9 cellular contexts compared by ENCODE assay signal in genomic region chr16:27449434-27450188, GRCh38. TPM values are rescaled to one million over a fixed set of nuclear protein-coding genes. Genes with fewer than 3 reads are reported as not detected.
A peak's percentile ranks its signal among the peaks of the same experiment; 100 is the strongest.
DNase-seq lines count a peak whose midpoint lies in the region; ATAC-seq and TF ChIP-seq lines count a peak whose summit lies in the region.
"Had no signal": no experiment of that assay in that cellular context is flagged by ENCODE, and none has a peak within 500 bp of the region (broad histone marks: within the 10 kb centered on the region; RNA-seq: fewer than 3 reads in every experiment).

No MANE protein-coding gene starts in this region.

- peaks cover 93% of the 10 kb centered on the region for H3K4me1 Mint-ChIP-seq in activated CD8-positive, alpha-beta T cell treated with anti-CD3 and anti-CD28 coated beads for 36 hours (ENCODE audit: low read depth)
- H3K4me1 Mint-ChIP-seq in memory B cell = peaks cover 33% of the 10 kb centered on the region

- no peak overlapping the region for H3K4me3 ChIP-seq in upper lobe of right lung

- DNase-seq in GM10266 (ENCODE audit: extremely low spot score) (peak; percentile 82), memory B cell (ENCODE audit: low spot score in 2 of 2) (peak; percentile 73 to 80), upper lobe of right lung (no peak), OCI-M2 (lab: John Stamatoyannopoulos, UW; ENCODE audit: unreplicated experiment) (no peak), SHP77 (lab: John Stamatoyannopoulos, UW) (no peak), left ventricle myocardium superior (no peak)
- DNase-seq in activated CD8-positive, alpha-beta T cell treated with anti-CD3 and anti-CD28 coated beads for 36 hours = peak; percentile 97

- no peaks in the 10 kb centered on the region for H3K9me3 ChIP-seq in upper lobe of right lung

- H3K27ac ChIP-seq in upper lobe of right lung = no peak overlapping the region
- H3K27ac ChIP-seq: VCaP had no signal

- CTCF ChIA-PET in activated CD8-positive, alpha-beta T cell treated with anti-CD3 and anti-CD28 coated beads for 36 hours (lab: Charles Lee) = interaction anchor here (0.8 to 3.4 kb wide), 8 partner anchors 14 to 294 kb away, joined by 3 to 16 read pairs (median 6); no protein-coding TSS in a partner anchor

- TF ChIP-seq CTCF in GM10266 (IDR thresholded peaks at IDR 0.05; ENCODE audit: control insufficient read depth, insufficient read depth, low read depth, missing control alignments) = no peak
- no peak for TF ChIP-seq CTCF in activated CD8-positive, alpha-beta T cell treated with anti-CD3 and anti-CD28 coated beads for 36 hours (IDR thresholded peaks at IDR 0.05)
- no peak for TF ChIP-seq CTCF in upper lobe of right lung (IDR thresholded peaks at IDR 0.05)

- H3K4me1 ChIP-seq in upper lobe of right lung = peaks cover 18% of the 10 kb centered on the region

- peak; percentile 53 for ATAC-seq in HG02852 (IDR thresholded peaks at IDR 0.05; ENCODE audit: unreplicated experiment)
- peak; percentile 74 for ATAC-seq in activated CD8-positive, alpha-beta T cell treated with anti-CD3 and anti-CD28 coated beads for 36 hours
- peak; percentile 86 for ATAC-seq in memory B cell (ENCODE audit: low read depth)
- ATAC-seq in upper lobe of right lung = peak; percentile 31
- ATAC-seq in left ventricle myocardium superior = no peak

- H3K36me3 ChIP-seq in upper lobe of right lung = no peaks in the 10 kb centered on the region

- H3K9me3 Mint-ChIP-seq in activated CD8-positive, alpha-beta T cell treated with anti-CD3 and anti-CD28 coated beads for 36 hours = peaks cover 27% of the 10 kb centered on the region
- H3K9me3 Mint-ChIP-seq in memory B cell = peaks cover 4% of the 10 kb centered on the region

- peak overlapping the region; percentile 97 for H3K27ac Mint-ChIP-seq in activated CD8-positive, alpha-beta T cell treated with anti-CD3 and anti-CD28 coated beads for 36 hours
- H3K27ac Mint-ChIP-seq in memory B cell = peak overlapping the region; percentile 91

- H3K27me3 Mint-ChIP-seq in activated CD8-positive, alpha-beta T cell treated with anti-CD3 and anti-CD28 coated beads for 36 hours = no peaks in the 10 kb centered on the region
- H3K27me3 Mint-ChIP-seq in memory B cell = peaks cover 15% of the 10 kb centered on the region

- POLR2A ChIA-PET in activated CD8-positive, alpha-beta T cell treated with anti-CD3 and anti-CD28 coated beads for 36 hours (lab: Charles Lee) = interaction anchor here (0.7 to 8.1 kb wide), 20 partner anchors 9 to 278 kb away, joined by 3 to 129 read pairs (median 6); partner anchors contain the start of gene IL21R

- H3K4me3 Mint-ChIP-seq in activated CD8-positive, alpha-beta T cell treated with anti-CD3 and anti-CD28 coated beads for 36 hours = peak overlapping the region; percentile 53
- peak overlapping the region; percentile 76 for H3K4me3 Mint-ChIP-seq in memory B cell

- H3K27me3 ChIP-seq in upper lobe of right lung = peaks cover 20% of the 10 kb centered on the region

- peaks cover 85% of the 10 kb centered on the region for H3K36me3 Mint-ChIP-seq in activated CD8-positive, alpha-beta T cell treated with anti-CD3 and anti-CD28 coated beads for 36 hours (ENCODE audit: low read depth)
- H3K36me3 Mint-ChIP-seq in memory B cell = peaks cover 5% of the 10 kb centered on the region

- intact Hi-C loops in activated CD8-positive, alpha-beta T cell treated with anti-CD3 and anti-CD28 coated beads for 36 hours (cut with micrococcal nuclease) = loop anchor here (2.0 to 5.0 kb wide), 2 partner anchors 41 to 77 kb away; no protein-coding TSS in a partner anchor
- intact Hi-C loops in upper lobe of right lung (cut with DNase I) = loop anchor here (10.0 kb wide), 3 partner anchors 75 to 295 kb away; no protein-coding TSS in a partner anchor
- intact Hi-C loops in left ventricle myocardium superior (cut with micrococcal nuclease) = loop anchor here (10.0 kb wide), 1 partner anchor 295 kb away; no protein-coding TSS in a partner anchor

RNA-seq across cellular contexts. Expression of gene IL21R, which starts 47.6 kb away (rescaled TPM):
- total RNA-seq in activated CD8-positive, alpha-beta T cell treated with anti-CD3 and anti-CD28 coated beads for 36 hours = 10 to 100 TPM; 95.6 to 97.2 TPM
- total RNA-seq in upper lobe of right lung (3.9 TPM), left ventricle myocardium superior (0.07 TPM)

Comparison
In these comparisons a context has a peak if more than half of its experiments do, and no peak if none do; other contexts are left out.
1. DNase-seq: peak in GM10266 (single experiment), activated CD8-positive, alpha-beta T cell treated with anti-CD3 and anti-CD28 coated beads for 36 hours (single experiment) and memory B cell (2 of 2); none in upper lobe of right lung (single experiment), OCI-M2 (single experiment), SHP77 (0 of 2) and left ventricle myocardium superior (single experiment).
2. RNA of gene IL21R, which starts 47.6 kb away (total RNA-seq): 95.6 to 97.2 TPM in activated CD8-positive, alpha-beta T cell treated with anti-CD3 and anti-CD28 coated beads for 36 hours; 3.9 TPM in upper lobe of right lung (single experiment) and 0.07 TPM in left ventricle myocardium superior (single experiment); every median in the first group is over 10 times any median in the second.